In the genomic region with DNA sequence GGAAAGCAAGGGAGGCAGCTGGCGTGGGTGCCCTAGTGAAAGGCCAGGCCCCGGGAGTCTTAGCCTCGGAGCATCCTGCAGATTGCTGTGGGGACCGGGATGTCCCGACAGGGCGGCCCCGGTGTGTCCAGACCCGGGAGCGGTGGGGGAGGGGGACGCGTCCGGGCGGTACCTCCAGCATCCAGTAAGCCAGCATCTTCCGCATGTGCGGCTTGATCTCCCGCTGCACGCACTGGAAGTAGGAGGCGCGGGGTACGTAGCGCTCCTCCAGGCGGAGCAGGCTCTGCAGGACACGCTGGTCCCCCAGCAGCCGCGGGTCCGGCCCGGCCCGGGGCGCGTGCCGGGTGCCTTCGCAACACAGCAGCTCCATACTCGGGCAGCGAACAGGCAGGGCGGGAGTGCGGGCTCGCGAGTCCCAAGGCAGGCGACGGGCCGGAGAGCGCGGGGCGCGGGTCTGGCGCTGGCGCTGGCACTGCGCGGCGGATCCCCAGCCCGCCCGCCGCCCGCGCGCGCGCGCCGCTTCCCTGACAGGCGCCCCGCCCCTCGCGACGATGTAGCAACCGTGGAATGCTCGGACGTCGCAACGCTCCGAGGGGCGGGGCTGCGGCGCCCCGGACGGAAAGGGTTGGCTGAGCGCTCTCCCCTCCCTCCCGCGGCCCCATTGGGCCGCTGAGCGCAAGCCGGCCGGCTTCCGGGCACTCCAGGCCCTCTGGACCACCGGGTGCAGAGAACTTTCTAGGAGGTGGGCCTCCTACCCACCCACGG, we compare ENCODE assay signal across 1 cellular context.
TF ChIP-seq lines count a peak whose summit lies in the region.

Gene CCND3, minus strand, starts transcription at position 529 of the 765 bp plus-strand sequence. Its CDS starts 159 bp downstream, at position 370.

TF ChIP-seq in K562, 482 proteins besides CTCF, POLR2A, EP300 and RAD21 (continued from another document and continues in another):
- TF ChIP-seq, protein P1, sequence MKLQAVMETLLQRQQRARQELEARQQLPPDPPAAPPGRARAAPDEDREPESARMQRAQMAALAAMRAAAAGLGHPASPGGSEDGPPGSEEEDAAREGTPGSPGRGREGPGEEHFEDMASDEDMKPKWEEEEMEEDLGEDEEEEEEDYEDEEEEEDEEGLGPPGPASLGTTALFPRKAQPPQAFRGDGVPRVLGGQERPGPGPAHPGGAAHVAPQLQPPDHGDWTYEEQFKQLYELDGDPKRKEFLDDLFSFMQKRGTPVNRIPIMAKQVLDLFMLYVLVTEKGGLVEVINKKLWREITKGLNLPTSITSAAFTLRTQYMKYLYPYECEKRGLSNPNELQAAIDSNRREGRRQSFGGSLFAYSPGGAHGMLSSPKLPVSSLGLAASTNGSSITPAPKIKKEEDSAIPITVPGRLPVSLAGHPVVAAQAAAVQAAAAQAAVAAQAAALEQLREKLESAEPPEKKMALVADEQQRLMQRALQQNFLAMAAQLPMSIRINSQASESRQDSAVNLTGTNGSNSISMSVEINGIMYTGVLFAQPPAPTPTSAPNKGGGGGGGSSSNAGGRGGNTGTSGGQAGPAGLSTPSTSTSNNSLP (IDR thresholded peaks at IDR 0.05; ENCODE audit: borderline replicate concordance, low read depth, low read length): 0 out of 2 replicates have a peak, but pooled peaks have one; percentile 32
- TF ChIP-seq, protein P2, sequence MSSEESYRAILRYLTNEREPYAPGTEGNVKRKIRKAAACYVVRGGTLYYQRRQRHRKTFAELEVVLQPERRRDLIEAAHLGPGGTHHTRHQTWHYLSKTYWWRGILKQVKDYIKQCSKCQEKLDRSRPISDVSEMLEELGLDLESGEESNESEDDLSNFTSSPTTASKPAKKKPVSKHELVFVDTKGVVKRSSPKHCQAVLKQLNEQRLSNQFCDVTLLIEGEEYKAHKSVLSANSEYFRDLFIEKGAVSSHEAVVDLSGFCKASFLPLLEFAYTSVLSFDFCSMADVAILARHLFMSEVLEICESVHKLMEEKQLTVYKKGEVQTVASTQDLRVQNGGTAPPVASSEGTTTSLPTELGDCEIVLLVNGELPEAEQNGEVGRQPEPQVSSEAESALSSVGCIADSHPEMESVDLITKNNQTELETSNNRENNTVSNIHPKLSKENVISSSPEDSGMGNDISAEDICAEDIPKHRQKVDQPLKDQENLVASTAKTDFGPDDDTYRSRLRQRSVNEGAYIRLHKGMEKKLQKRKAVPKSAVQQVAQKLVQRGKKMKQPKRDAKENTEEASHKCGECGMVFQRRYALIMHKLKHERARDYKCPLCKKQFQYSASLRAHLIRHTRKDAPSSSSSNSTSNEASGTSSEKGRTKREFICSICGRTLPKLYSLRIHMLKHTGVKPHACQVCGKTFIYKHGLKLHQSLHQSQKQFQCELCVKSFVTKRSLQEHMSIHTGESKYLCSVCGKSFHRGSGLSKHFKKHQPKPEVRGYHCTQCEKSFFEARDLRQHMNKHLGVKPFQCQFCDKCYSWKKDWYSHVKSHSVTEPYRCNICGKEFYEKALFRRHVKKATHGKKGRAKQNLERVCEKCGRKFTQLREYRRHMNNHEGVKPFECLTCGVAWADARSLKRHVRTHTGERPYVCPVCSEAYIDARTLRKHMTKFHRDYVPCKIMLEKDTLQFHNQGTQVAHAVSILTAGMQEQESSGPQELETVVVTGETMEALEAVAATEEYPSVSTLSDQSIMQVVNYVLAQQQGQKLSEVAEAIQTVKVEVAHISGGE (CRISPR knock-in tag; IDR thresholded peaks at IDR 0.05): peak in 1 of 3 experiments; percentile 75; a peak in 3 of 6 replicates
- TF ChIP-seq SREBF1 (IDR thresholded peaks at IDR 0.05; ENCODE audit: borderline replicate concordance, low read depth, low read length) (no peak), CBX8 (IDR thresholded peaks at IDR 0.05; ENCODE audit: borderline replicate concordance, extremely low read depth, low read depth, low read length, poor library complexity, severe bottlenecking) (no peak), KDM4B (IDR thresholded peaks at IDR 0.05; ENCODE audit: borderline replicate concordance in 2 of 2, low read depth in 1 of 2) (peak in 1 of 2 experiments; percentile 73; a peak in 1 of 4 replicates), SLC30A9 (CRISPR knock-in tag; IDR thresholded peaks at IDR 0.05) (0 out of 2 replicates have a peak, but pooled peaks have one; percentile 49), SRSF1 (IDR thresholded peaks at IDR 0.05; ENCODE audit: low read depth, low read length) (no peak), SAFB2 (IDR thresholded peaks at IDR 0.05; ENCODE audit: borderline replicate concordance, low read depth, low read length, severe bottlenecking) (no peak), PHF20 (IDR thresholded peaks at IDR 0.05; ENCODE audit: partially characterized antibody) (peak; percentile 23), PHTF2 (CRISPR knock-in tag; IDR thresholded peaks at IDR 0.05) (no peak), RFX7 (CRISPR knock-in tag; IDR thresholded peaks at IDR 0.05) (no peak), KLF6 (CRISPR knock-in tag; IDR thresholded peaks at IDR 0.05; ENCODE audit: borderline replicate concordance) (0 out of 2 replicates have a peak, but pooled peaks have one; percentile 4), AFF4 (CRISPR knock-in tag; IDR thresholded peaks at IDR 0.05) (peak; percentile 77), CHD4 (IDR thresholded peaks at IDR 0.05; ENCODE audit: insufficient read depth, insufficient replicate concordance, low read depth, low read length, poor library complexity, severe bottlenecking) (no peak), TCF7 (IDR thresholded peaks at IDR 0.05; ENCODE audit: borderline replicate concordance) (no peak), NR3C1 (CRISPR knock-in tag; IDR thresholded peaks at IDR 0.05) (0 out of 2 replicates have a peak, but pooled peaks have one; percentile 37), HSF4 (CRISPR knock-in tag; IDR thresholded peaks at IDR 0.05; ENCODE audit: borderline replicate concordance) (no peak), RBM22 (IDR thresholded peaks at IDR 0.05; ENCODE audit: low read depth, low read length, poor library complexity, severe bottlenecking) (no peak), ZNF239 (CRISPR knock-in tag; IDR thresholded peaks at IDR 0.05) (0 out of 2 replicates have a peak, but pooled peaks have one; percentile 5), PTRF (tag; IDR thresholded peaks at IDR 0.05) (no peak), PML (IDR thresholded peaks at IDR 0.05; ENCODE audit: low read length) (peak; percentile 61; the same call in 1 of the 2 replicates), ZNF224 (CRISPR knock-in tag; IDR thresholded peaks at IDR 0.05) (0 out of 2 replicates have a peak, but pooled peaks have one; percentile 6), SP1 (CRISPR knock-in tag; IDR thresholded peaks at IDR 0.05) (peak; percentile 59), TFAP4 (CRISPR knock-in tag; IDR thresholded peaks at IDR 0.05; ENCODE audit: borderline replicate concordance) (peak; percentile 35), KDM1A (IDR thresholded peaks at IDR 0.05) (peak in 1 of 2 experiments; percentile 42; a peak in 1 of 4 replicates), ZNF174 (CRISPR knock-in tag; IDR thresholded peaks at IDR 0.05) (no peak), ZBTB8A (IDR thresholded peaks at IDR 0.05; ENCODE audit: partially characterized antibody) (no peak)
- TF ChIP-seq, protein P3, sequence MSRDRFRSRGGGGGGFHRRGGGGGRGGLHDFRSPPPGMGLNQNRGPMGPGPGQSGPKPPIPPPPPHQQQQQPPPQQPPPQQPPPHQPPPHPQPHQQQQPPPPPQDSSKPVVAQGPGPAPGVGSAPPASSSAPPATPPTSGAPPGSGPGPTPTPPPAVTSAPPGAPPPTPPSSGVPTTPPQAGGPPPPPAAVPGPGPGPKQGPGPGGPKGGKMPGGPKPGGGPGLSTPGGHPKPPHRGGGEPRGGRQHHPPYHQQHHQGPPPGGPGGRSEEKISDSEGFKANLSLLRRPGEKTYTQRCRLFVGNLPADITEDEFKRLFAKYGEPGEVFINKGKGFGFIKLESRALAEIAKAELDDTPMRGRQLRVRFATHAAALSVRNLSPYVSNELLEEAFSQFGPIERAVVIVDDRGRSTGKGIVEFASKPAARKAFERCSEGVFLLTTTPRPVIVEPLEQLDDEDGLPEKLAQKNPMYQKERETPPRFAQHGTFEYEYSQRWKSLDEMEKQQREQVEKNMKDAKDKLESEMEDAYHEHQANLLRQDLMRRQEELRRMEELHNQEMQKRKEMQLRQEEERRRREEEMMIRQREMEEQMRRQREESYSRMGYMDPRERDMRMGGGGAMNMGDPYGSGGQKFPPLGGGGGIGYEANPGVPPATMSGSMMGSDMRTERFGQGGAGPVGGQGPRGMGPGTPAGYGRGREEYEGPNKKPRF (IDR thresholded peaks at IDR 0.05; ENCODE audit: low read depth, low read length): no peak
- TF ChIP-seq, protein P4, sequence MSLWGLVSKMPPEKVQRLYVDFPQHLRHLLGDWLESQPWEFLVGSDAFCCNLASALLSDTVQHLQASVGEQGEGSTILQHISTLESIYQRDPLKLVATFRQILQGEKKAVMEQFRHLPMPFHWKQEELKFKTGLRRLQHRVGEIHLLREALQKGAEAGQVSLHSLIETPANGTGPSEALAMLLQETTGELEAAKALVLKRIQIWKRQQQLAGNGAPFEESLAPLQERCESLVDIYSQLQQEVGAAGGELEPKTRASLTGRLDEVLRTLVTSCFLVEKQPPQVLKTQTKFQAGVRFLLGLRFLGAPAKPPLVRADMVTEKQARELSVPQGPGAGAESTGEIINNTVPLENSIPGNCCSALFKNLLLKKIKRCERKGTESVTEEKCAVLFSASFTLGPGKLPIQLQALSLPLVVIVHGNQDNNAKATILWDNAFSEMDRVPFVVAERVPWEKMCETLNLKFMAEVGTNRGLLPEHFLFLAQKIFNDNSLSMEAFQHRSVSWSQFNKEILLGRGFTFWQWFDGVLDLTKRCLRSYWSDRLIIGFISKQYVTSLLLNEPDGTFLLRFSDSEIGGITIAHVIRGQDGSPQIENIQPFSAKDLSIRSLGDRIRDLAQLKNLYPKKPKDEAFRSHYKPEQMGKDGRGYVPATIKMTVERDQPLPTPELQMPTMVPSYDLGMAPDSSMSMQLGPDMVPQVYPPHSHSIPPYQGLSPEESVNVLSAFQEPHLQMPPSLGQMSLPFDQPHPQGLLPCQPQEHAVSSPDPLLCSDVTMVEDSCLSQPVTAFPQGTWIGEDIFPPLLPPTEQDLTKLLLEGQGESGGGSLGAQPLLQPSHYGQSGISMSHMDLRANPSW (CRISPR knock-in tag; IDR thresholded peaks at IDR 0.05): peak; percentile 30; the same call in 1 of the 2 replicates
- TF ChIP-seq, protein P5, sequence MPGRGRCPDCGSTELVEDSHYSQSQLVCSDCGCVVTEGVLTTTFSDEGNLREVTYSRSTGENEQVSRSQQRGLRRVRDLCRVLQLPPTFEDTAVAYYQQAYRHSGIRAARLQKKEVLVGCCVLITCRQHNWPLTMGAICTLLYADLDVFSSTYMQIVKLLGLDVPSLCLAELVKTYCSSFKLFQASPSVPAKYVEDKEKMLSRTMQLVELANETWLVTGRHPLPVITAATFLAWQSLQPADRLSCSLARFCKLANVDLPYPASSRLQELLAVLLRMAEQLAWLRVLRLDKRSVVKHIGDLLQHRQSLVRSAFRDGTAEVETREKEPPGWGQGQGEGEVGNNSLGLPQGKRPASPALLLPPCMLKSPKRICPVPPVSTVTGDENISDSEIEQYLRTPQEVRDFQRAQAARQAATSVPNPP (IDR thresholded peaks at IDR 0.05; ENCODE audit: borderline replicate concordance, insufficient read depth, insufficient read length): no peak
